1 cellular context compared by ENCODE assay signal in genomic region chr12:121858662-121859572, GRCh38.
TF ChIP-seq lines count a peak whose summit lies in the region.

TSS of gene HPD (minus strand) at chr12:121858859. CDS start at chr12:121858823, 36 bp downstream.

TF ChIP-seq in liver, 16 proteins besides CTCF, POLR2A, EP300 and RAD21 (continued from another document):
- peak; percentile 98 for TF ChIP-seq TAF1 (conservative IDR thresholded peaks at IDR 0.05)
- TF ChIP-seq ATF3 (IDR thresholded peaks at IDR 0.05): peak; percentile 95
- peak; percentile 92 for TF ChIP-seq YY1 (IDR thresholded peaks at IDR 0.05)
